8 cellular contexts compared by ENCODE assay signal in genomic region chr1:70411360-70411844, GRCh38. TPM values are rescaled to one million over a fixed set of nuclear protein-coding genes. Genes with fewer than 3 reads are reported as not detected.
DNase-seq lines count a peak whose midpoint lies in the region; ATAC-seq and TF ChIP-seq lines count a peak whose summit lies in the region.

No MANE protein-coding gene starts in this region.

- peaks cover 5% of the 10 kb centered on the region; the same call in 1 of the 2 replicates for H3K4me1 ChIP-seq in SJSA1 (replicated peaks)
- peaks cover 0 to 2% of the 10 kb centered on the region in 2 donors for H3K4me1 ChIP-seq in esophagus (ENCODE audit: control insufficient read depth in 2 of 2, insufficient read depth in 2 of 2, low read length in 1 of 2)

- no peak for DNase-seq in AG04449 (ENCODE audit: low read depth, low spot score)
- DNase-seq in SJSA1 (ENCODE audit: low read depth in 1 of 2, low spot score in 2 of 2), result no peak
- DNase-seq in neural crest cell (ENCODE audit: low read depth, low spot score), result no peak
- DNase-seq in iPS-NIHi7 (ENCODE audit: extremely low spot score), result no peak
- DNase-seq in activated CD8-positive, alpha-beta memory T cell treated with anti-CD3 and anti-CD28 coated beads, Interleukin-2, amount 50 U/mL, for 4 hours, result no peak
- DNase-seq in NCI-H524 (lab: John Stamatoyannopoulos, UW), result no peak

- H3K27me3 ChIP-seq in SJSA1 (replicated peaks) (no peaks in the 10 kb centered on the region), esophagus (ENCODE audit: control insufficient read depth in 1 of 2, insufficient read depth in 2 of 2, low read length in 2 of 2) (no peaks in the 10 kb centered on the region)

- H3K9me3 ChIP-seq in SJSA1 (replicated peaks), result no peaks in the 10 kb centered on the region
- H3K9me3 ChIP-seq in esophagus (ENCODE audit: control insufficient read depth in 2 of 2, insufficient read depth in 1 of 2, low read depth in 1 of 2, low read length in 1 of 2), result no peaks in the 10 kb centered on the region

- no peaks in the 10 kb centered on the region for H3K36me3 ChIP-seq in SJSA1
- H3K36me3 ChIP-seq in esophagus (ENCODE audit: control insufficient read depth in 2 of 2, insufficient read depth in 2 of 2, low read length in 1 of 2), result no peaks in the 10 kb centered on the region

- TF ChIP-seq CTCF in AG04449 (IDR thresholded peaks at IDR 0.05; ENCODE audit: insufficient read depth, low read length, missing control alignments), result no peak
- no peak for TF ChIP-seq CTCF in neural crest cell (conservative IDR thresholded peaks at IDR 0.05)

- H3K36me3 Mint-ChIP-seq in neural crest cell (ENCODE audit: low read depth), result no peaks in the 10 kb centered on the region

- H3K4me3 ChIP-seq in AG04449 (ENCODE audit: low read depth, low read length), result peak overlapping the region; percentile 70
- H3K4me3 ChIP-seq in SJSA1, result peak overlapping the region; percentile 49
- peak overlapping the region; percentile 78 to 94 for H3K4me3 ChIP-seq in esophagus (ENCODE audit: low read depth in 1 of 2, low read length in 2 of 2)

- peaks cover 23% of the 10 kb centered on the region for H3K4me1 Mint-ChIP-seq in neural crest cell

- peak overlapping the region; percentile 99 for H3K27ac Mint-ChIP-seq in neural crest cell (ENCODE audit: unreplicated experiment)

- peak; percentile 6 for ATAC-seq in GM21515 (IDR thresholded peaks at IDR 0.05; ENCODE audit: unreplicated experiment)

- CTCF ChIA-PET in AG04449 (lab: Yijun Ruan, JAX), result interaction anchor here (0.9 to 1.8 kb wide), 2 partner anchors 57 to 116 kb away, joined by 3 to 7 read pairs; partner anchors contain the start of gene ANKRD13C

- POLR2A ChIA-PET in AG04449 (lab: Yijun Ruan, JAX), result interaction anchor here (0.5 to 2.0 kb wide), 9 partner anchors 9 to 206 kb away, joined by 3 to 31 read pairs (median 4); partner anchors contain the start of genes ANKRD13C and LRRC40

- no peaks in the 10 kb centered on the region for H3K9me3 Mint-ChIP-seq in neural crest cell

- H3K27me3 Mint-ChIP-seq in neural crest cell (ENCODE audit: low read depth), result no peaks in the 10 kb centered on the region

- H3K27ac ChIP-seq in SJSA1, result peak overlapping the region; percentile 74
- H3K27ac ChIP-seq in esophagus (ENCODE audit: low read depth in 2 of 2, low read length in 1 of 2), result peak overlapping the region; percentile 97 to 98

- WGBS in esophagus, 2 donors, result 1% methylated on average over 17 of the region's 17 CpGs

- peak overlapping the region; percentile 97 for H3K4me3 Mint-ChIP-seq in neural crest cell

RNA-seq across cellular contexts. Expression of gene CTH, which starts 0.3 kb away (rescaled TPM):
- total RNA-seq in SJSA1 (2014; rRNA removed; shearing (Covaris generic)), result 2.2 and 2.8 TPM in 2 replicates
- 1 to 10 TPM; 3.4 to 9.4 TPM for polyA plus RNA-seq in esophagus
- total RNA-seq in neural crest cell, result 11.3 and 12.4 TPM in 2 replicates

RNA-seq across cellular contexts. Expression of gene ANKRD13C, which starts 56.9 kb away (rescaled TPM):
- total RNA-seq in SJSA1 (2014; rRNA removed; shearing (Covaris generic)), result 44.9 and 48.8 TPM in 2 replicates
- 1 to 10 TPM; 6.4 to 7.2 TPM for polyA plus RNA-seq in esophagus
- 21.5 and 22.4 TPM in 2 replicates for total RNA-seq in neural crest cell
